ENCODE assay signal across 14 cellular contexts in genomic region chr18:57771626-57772025, GRCh38. TPM values are rescaled to one million over a fixed set of nuclear protein-coding genes. Genes with fewer than 3 reads are reported as not detected.
DNase-seq lines count a peak whose midpoint lies in the region; ATAC-seq, FAIRE-seq and TF ChIP-seq lines count a peak whose summit lies in the region.
"Had no signal": no experiment of that assay in that cellular context is flagged by ENCODE, and none has a peak within 500 bp of the region (broad histone marks: within the 10 kb centered on the region; RNA-seq: fewer than 3 reads in every experiment).

No MANE protein-coding gene starts in this region.

- TF ChIP-seq POLR2A in HCT116 (IDR thresholded peaks at IDR 0.05; ENCODE audit: borderline replicate concordance, extremely low read depth, insufficient read depth, insufficient read length) (no peak), suprapubic skin (IDR thresholded peaks at IDR 0.05) (no peak)

- H3K9me1 ChIP-seq in keratinocyte (ENCODE audit: control insufficient read depth, extremely low read depth, insufficient read depth, low read length): no peaks in the 10 kb centered on the region

- H3K9me3 ChIP-seq in HCT116 (ENCODE audit: control insufficient read depth in 1 of 2, insufficient read depth in 1 of 2, low read depth in 1 of 2, low read length in 2 of 2) (no peaks in the 10 kb centered on the region), ascending aorta (no peaks in the 10 kb centered on the region), keratinocyte (ENCODE audit: control insufficient read depth, low read depth, low read length) (no peaks in the 10 kb centered on the region), suprapubic skin (no peaks in the 10 kb centered on the region)

- RAD21 ChIA-PET in HCT116 (lab: Charles Lee; ENCODE audit: low non-redundant PET in 1 of 2, low total read pairs in 2 of 2, uncharacterized antibody in 2 of 2, unreplicated experiment in 2 of 2): interaction anchor here in 1 of 2 experiments (0.6 kb wide), 1 partner anchor 66 kb away, joined by 3 read pairs; no protein-coding TSS in a partner anchor

- WGBS in suprapubic skin: 50% methylated on average over 3 of the region's 3 CpGs

- no peak for FAIRE-seq in keratinocyte (lab: Jason Lieb, UNC)
- FAIRE-seq: G401.6 had no signal

- H3K79me2 ChIP-seq in HCT116 (ENCODE audit: insufficient read depth, low read length) (peaks cover 9% of the 10 kb centered on the region; the same call in 1 of the 2 replicates), keratinocyte (ENCODE audit: control insufficient read depth, insufficient read depth, low read length) (peaks cover 14% of the 10 kb centered on the region)

- H3K36me3 ChIP-seq in HCT116 (ENCODE audit: control insufficient read depth in 1 of 2, insufficient read depth in 2 of 2, low read length in 2 of 2) (no peaks in the 10 kb centered on the region), ascending aorta (no peaks in the 10 kb centered on the region), keratinocyte (ENCODE audit: control insufficient read depth in 2 of 2, extremely low read depth in 1 of 2, insufficient read depth in 2 of 2, low read length in 2 of 2) (no peaks in the 10 kb centered on the region), suprapubic skin (no peaks in the 10 kb centered on the region)

- H3K9me2 ChIP-seq in HCT116 (ENCODE audit: insufficient read depth): no peaks in the 10 kb centered on the region

- CTCF ChIA-PET in HCT116 (lab: Charles Lee): no interaction called here

- no peaks in the 10 kb centered on the region for H4K20me1 ChIP-seq in HCT116 (ENCODE audit: insufficient read depth)
- no peaks in the 10 kb centered on the region for H4K20me1 ChIP-seq in keratinocyte (ENCODE audit: control insufficient read depth, extremely low read depth, insufficient read depth, low read length)

- H3K4me1 ChIP-seq in HCT116 (ENCODE audit: control insufficient read depth in 1 of 2, insufficient read depth in 2 of 2, low read length in 2 of 2): peaks cover 37 to 63% of the 10 kb centered on the region in 2 experiments
- H3K4me1 ChIP-seq in ascending aorta: peaks cover 17 to 52% of the 10 kb centered on the region in 2 donors
- peaks cover 30% of the 10 kb centered on the region for H3K4me1 ChIP-seq in keratinocyte (ENCODE audit: control insufficient read depth, extremely low read depth, insufficient read depth, low read length)
- H3K4me1 ChIP-seq in suprapubic skin: peaks cover 58% of the 10 kb centered on the region

- no peak for TF ChIP-seq EP300 in suprapubic skin (IDR thresholded peaks at IDR 0.05)

- POLR2A ChIA-PET in HCT116 (lab: Charles Lee): no interaction called here

- H2AFZ ChIP-seq in HCT116 (ENCODE audit: low read depth, low read length, poor library complexity, severe bottlenecking): no peak overlapping the region
- peak overlapping the region; percentile 32 for H2AFZ ChIP-seq in keratinocyte (ENCODE audit: control insufficient read depth, low read length)

- TF ChIP-seq CTCF in HCT116 (IDR thresholded peaks at IDR 0.05 in 2 of 3, conservative IDR thresholded peaks at IDR 0.05 in 1 of 3; ENCODE audit: borderline replicate concordance in 1 of 3, insufficient read depth in 1 of 3, low read depth in 2 of 3, low read length in 2 of 3) (no peak), ascending aorta (IDR thresholded peaks at IDR 0.05) (no peak), keratinocyte (optimal IDR thresholded peaks at IDR 0.05 in 1 of 3, IDR thresholded peaks at IDR 0.05 in 1 of 3, conservative IDR thresholded peaks at IDR 0.05 in 1 of 3; ENCODE audit: extremely low read depth in 1 of 3, insufficient read depth in 2 of 3, low read length in 3 of 3) (no peak), suprapubic skin (IDR thresholded peaks at IDR 0.05) (no peak)

- no TSS peak for BruUV-seq in HCT116 (replicated peaks; lab: Mats Ljungman, UMichigan)

- DNase-seq in HCT116 (ENCODE audit: low read depth, low spot score): no peak
- peak in 1 of 2 donors; percentile 3 for DNase-seq in ascending aorta (ENCODE audit: low spot score in 2 of 2)
- no peak for DNase-seq in keratinocyte (ENCODE audit: low read depth, low spot score)
- DNase-seq in suprapubic skin (ENCODE audit: low spot score in 2 of 2): no peak
- DNase-seq in HCEC 1CT: no peak
- DNase-seq in NCI-H345 treated with DMSO at 0.1 percent for 48 hours (lab: John Stamatoyannopoulos, UW; ENCODE audit: unreplicated experiment): no peak
- DNase-seq in activated CD4-positive, alpha-beta T cell treated with anti-CD3 and anti-CD28 coated beads for 48 hours: no peak
- DNase-seq: CD4-positive, CD25-positive, alpha-beta regulatory T cell; IMR-90; NCI-H1092 treated with DMSO at 0.1 percent for 48 hours; NCI-H446 had no signal

- dilution Hi-C loops in keratinocyte (cut with MboI; ENCODE audit: extremely low pct_ligation_motif_present, low sequenced_read_pairs): no loop called here

- TF ChIP-seq RAD21 in HCT116 (IDR thresholded peaks at IDR 0.05; ENCODE audit: low read depth): no peak

- H3K4me2 ChIP-seq in HCT116 (ENCODE audit: low read length): peak overlapping the region; percentile 67
- peak overlapping the region; percentile 95 for H3K4me2 ChIP-seq in keratinocyte (ENCODE audit: control insufficient read depth, extremely low read depth, insufficient read depth, low read depth, low read length)

- H3K4me3 ChIP-seq in HCT116 (replicated peaks in 1 of 2; ENCODE audit: low read depth in 1 of 2, low read length in 2 of 2) (0 out of 4 replicates have a peak overlapping the region, but pooled peaks of 1 of the 2 experiments have one; percentile 24), ascending aorta (no peak overlapping the region), keratinocyte (ENCODE audit: control insufficient read depth in 2 of 3, extremely low read depth in 1 of 3, insufficient read depth in 2 of 3, low read depth in 1 of 3, low read length in 3 of 3) (peak overlapping the region in 2 of 3 experiments; percentile 64 to 68), suprapubic skin (no peak overlapping the region)

- intact Hi-C loops in HCT116 (cut with micrococcal nuclease) (no loop called here), ascending aorta (cut with DNase I) (no loop called here)

- ATAC-seq in HCT116: no peak; the same call in 1 of the 2 replicates
- ATAC-seq: activated naive CD4-positive, alpha-beta T cell treated with anti-CD3 and anti-CD28 coated beads, Interleukin-2, amount 50 U/mL, for 72 hours had no signal

- H3K9ac ChIP-seq in HCT116 (ENCODE audit: low read length) (peak overlapping the region; percentile 23), keratinocyte (ENCODE audit: control insufficient read depth, extremely low read depth, insufficient read depth, low read length) (peak overlapping the region; percentile 59)

- H3K27ac ChIP-seq in HCT116 (ENCODE audit: low read depth, low read length) (0 out of 2 replicates have a peak overlapping the region, but pooled peaks have one; percentile 19), ascending aorta (peak overlapping the region; percentile 15 to 48), keratinocyte (ENCODE audit: control insufficient read depth, insufficient read depth, low read length) (peak overlapping the region; percentile 93), suprapubic skin (peak overlapping the region; percentile 74)

- H3K27me3 ChIP-seq in HCT116 (ENCODE audit: insufficient read depth, low read length) (no peaks in the 10 kb centered on the region), ascending aorta (no peaks in the 10 kb centered on the region), keratinocyte (ENCODE audit: control insufficient read depth, extremely low read depth, insufficient read depth, low read length) (no peaks in the 10 kb centered on the region), suprapubic skin (no peaks in the 10 kb centered on the region)

TF ChIP-seq in HCT116, 20 proteins besides CTCF, POLR2A, EP300 and RAD21 (continues in another document):
- TF ChIP-seq ZNF274 (IDR thresholded peaks at IDR 0.05; ENCODE audit: low read depth, low read length): no peak
- no peak for TF ChIP-seq EGR1 (IDR thresholded peaks at IDR 0.05; ENCODE audit: low read depth)
- TF ChIP-seq YY1 (IDR thresholded peaks at IDR 0.05; ENCODE audit: extremely low read depth, insufficient replicate concordance, low read depth, low read length): no peak
- 0 out of 2 replicates have a peak, but pooled peaks have one; percentile 5 for TF ChIP-seq JUND (IDR thresholded peaks at IDR 0.05)
- no peak for TF ChIP-seq REST (IDR thresholded peaks at IDR 0.05; ENCODE audit: low read depth)

RNA-seq across cellular contexts. Expression of gene ATP8B1, which starts 31.5 kb away (rescaled TPM):
- total RNA-seq in HCT116 (2021; ENCODE audit: unreplicated experiment): 15.9 TPM
- 8.1 and 8.6 TPM in 2 replicates for polyA plus RNA-seq in HCT116 (2012)
- total RNA-seq in ascending aorta: 30.9 TPM
- 14.6 to 20.4 TPM (median 15.7 TPM) in 3 replicates for polyA plus RNA-seq in keratinocyte
- polyA plus RNA-seq in keratinocyte (2011; ENCODE audit: low read depth): 19.7 TPM
- polyA plus RNA-seq in keratinocyte (2011; cell fraction: cytosol; rRNA removed): 6.4 and 11.7 TPM in 2 replicates
- polyA plus RNA-seq in keratinocyte (2011; cell fraction: nucleus; rRNA removed): 17.7 and 22.2 TPM in 2 replicates
- 8.7 and 8.9 TPM in 2 replicates for polyA plus RNA-seq in keratinocyte (2012; ENCODE audit: low replicate concordance)
- polyA minus RNA-seq in keratinocyte: 8.7 to 37.3 TPM (median 21.5 TPM) in 3 replicates
- 10.0 TPM for polyA minus RNA-seq in keratinocyte (2011; cell fraction: cytosol; rRNA and poly(A)+ RNA removed)
- polyA minus RNA-seq in keratinocyte (2011; cell fraction: nucleus; rRNA and poly(A)+ RNA removed): 27.5 and 45.5 TPM in 2 replicates
- 10 to 100 TPM; 21.5 to 59.1 (median 26.0) TPM for total RNA-seq in suprapubic skin
- total RNA-seq: activated naive CD4-positive, alpha-beta T cell treated with anti-CD3 and anti-CD28 coated beads, Interleukin-2, amount 50 U/mL, for 72 hours; CD4-positive, CD25-positive, alpha-beta regulatory T cell; T-helper 1 cell treated with Interleukin-12 subunit alpha and Interleukin-12 subunit beta and Interleukin-4 antibody, amounts not matched to agents 30 ng/mL and 1 ng/mL, for 36 hours had no signal

Comparison
In these comparisons a context has a peak if more than half of its experiments do, and no peak if none do; other contexts are left out.
1. H3K27ac ChIP-seq: peak in every context shown above with its lines; median percentile 93 in keratinocyte; 74 in suprapubic skin; 32 in ascending aorta; 19 in HCT116.
2. H3K4me3 ChIP-seq: peak in keratinocyte (2 of 3); none in ascending aorta (0 of 2) and suprapubic skin (single experiment).